Comparison of ENCODE assay signal across 18 cellular contexts in genomic region chr1:235721982-235722381, GRCh38.
DNase-seq lines count a peak whose midpoint lies in the region; ATAC-seq, FAIRE-seq and TF ChIP-seq lines count a peak whose summit lies in the region.
"Had no signal": no experiment of that assay in that cellular context is flagged by ENCODE, and none has a peak within 500 bp of the region (broad histone marks: within the 10 kb centered on the region; RNA-seq: fewer than 3 reads in every experiment).

No MANE protein-coding gene starts in this region.

- H2BK5ac ChIP-seq in H9 (ENCODE audit: insufficient read length, low read length) (no peak overlapping the region), mesendoderm (ENCODE audit: low read length) (no peak overlapping the region)

- no peak overlapping the region for H3K4ac ChIP-seq in H9 (ENCODE audit: low read depth, low read length)
- no peak overlapping the region for H3K4ac ChIP-seq in mesendoderm (ENCODE audit: low read depth, low read length)

- no peak overlapping the region for H3T11ph ChIP-seq in H9 (ENCODE audit: low read length)

- H3K4me1 ChIP-seq in H9 (ENCODE audit: insufficient read depth, low read length): no peaks in the 10 kb centered on the region
- H3K4me1 ChIP-seq in mesendoderm (ENCODE audit: control insufficient read depth, low read depth, low read length): no peaks in the 10 kb centered on the region
- H3K4me1 ChIP-seq: BE2C, Caco-2, HAP-1 had no signal

- no peaks in the 10 kb centered on the region for H3K9me3 Mint-ChIP-seq in H9
- no peaks in the 10 kb centered on the region for H3K9me3 Mint-ChIP-seq in stimulated activated naive B cell treated with anti-CD40 and anti-IgM and Interleukin-4, amounts not matched to agents 10 μg/mL and 1 μg/mL and 100 μg/mL, for 72 hours
- no peaks in the 10 kb centered on the region for H3K9me3 Mint-ChIP-seq in activated naive CD8-positive, alpha-beta T cell treated with anti-CD3 and anti-CD28 coated beads, Interleukin-2, amount 50 U/mL, for 24 hours
- H3K9me3 Mint-ChIP-seq: CD4-positive, CD25-positive, alpha-beta regulatory T cell had no signal

- no peak overlapping the region for H3K27ac Mint-ChIP-seq in H9
- H3K27ac Mint-ChIP-seq in stimulated activated naive B cell treated with anti-CD40 and anti-IgM and Interleukin-4, amounts not matched to agents 10 μg/mL and 1 μg/mL and 100 μg/mL, for 72 hours: no peak overlapping the region
- H3K27ac Mint-ChIP-seq in activated naive CD8-positive, alpha-beta T cell treated with anti-CD3 and anti-CD28 coated beads, Interleukin-2, amount 50 U/mL, for 24 hours: no peak overlapping the region
- H3K27ac Mint-ChIP-seq: CD4-positive, CD25-positive, alpha-beta regulatory T cell had no signal

- TF ChIP-seq CTCF in H9 (conservative IDR thresholded peaks at IDR 0.05): no peak

- H2AK5ac ChIP-seq in H9 (ENCODE audit: insufficient read length, low read length) (no peak overlapping the region), mesendoderm (ENCODE audit: low read length) (no peak overlapping the region)

- no peak for ATAC-seq in stimulated activated naive B cell treated with anti-CD40 and anti-IgM and Interleukin-4, amounts not matched to agents 10 μg/mL and 1 μg/mL and 100 μg/mL, for 72 hours (replicated peaks)
- ATAC-seq in activated naive CD8-positive, alpha-beta T cell treated with anti-CD3 and anti-CD28 coated beads, Interleukin-2, amount 50 U/mL, for 24 hours: no peak

- no peak overlapping the region for H2BK15ac ChIP-seq in H9 (ENCODE audit: low read depth, low read length)
- H2BK15ac ChIP-seq in mesendoderm (replicated peaks; ENCODE audit: low read depth): no peak overlapping the region

- no peak overlapping the region for H3K14ac ChIP-seq in H9 (ENCODE audit: insufficient read depth, low read length)

- H2AFZ ChIP-seq in H9 (ENCODE audit: low read length): peak overlapping the region; percentile 6

- no peak overlapping the region for H2BK20ac ChIP-seq in H9 (ENCODE audit: low read depth, low read length, poor library complexity, severe bottlenecking)

- H3K18ac ChIP-seq in H9 (ENCODE audit: insufficient read length, low read depth, low read length) (no peak overlapping the region), mesendoderm (ENCODE audit: low read length) (no peak overlapping the region)

- H4K8ac ChIP-seq in H9 (replicated peaks; ENCODE audit: insufficient read length, low read depth, low read length): no peak overlapping the region
- H4K8ac ChIP-seq in mesendoderm (ENCODE audit: low read depth, low read length): no peak overlapping the region

- FAIRE-seq in urothelium cell line (lab: Jason Lieb, UNC): peak; percentile 72
- FAIRE-seq: A204.1, H1 had no signal

- H4K5ac ChIP-seq in H9 (ENCODE audit: insufficient read length, low read depth, low read length) (no peak overlapping the region), mesendoderm (ENCODE audit: low read length) (no peak overlapping the region)

- H3K79me2 ChIP-seq in H9 (ENCODE audit: insufficient read depth, low read length) (no peaks in the 10 kb centered on the region), mesendoderm (ENCODE audit: control insufficient read depth, insufficient read depth, low read length) (no peaks in the 10 kb centered on the region)

- H4K91ac ChIP-seq in H9 (ENCODE audit: insufficient read length, low read depth, low read length): no peak overlapping the region

- no CpG with 5 or more reads among the region's 4 CpGs for WGBS in H9 (ENCODE audit: extremely low coverage, insufficient read length, low lambda C conversion rate)
- no CpG with 5 or more reads among the region's 4 CpGs for WGBS in mesendoderm (ENCODE audit: extremely low coverage, insufficient coverage, low lambda C conversion rate)

- H3K27ac ChIP-seq in H9 (ENCODE audit: insufficient read length, low read depth, low read length) (no peak overlapping the region), mesendoderm (ENCODE audit: low read depth, low read length) (peak overlapping the region; percentile 44)

- no peak overlapping the region for H3K23ac ChIP-seq in H9 (ENCODE audit: insufficient read length, low read depth, low read length)
- no peak overlapping the region for H3K23ac ChIP-seq in mesendoderm (ENCODE audit: low read length)

- no peaks in the 10 kb centered on the region for H3K23me2 ChIP-seq in H9 (ENCODE audit: insufficient read length, low read depth, low read length, poor library complexity, severe bottlenecking)

- H3K4me2 ChIP-seq in H9 (ENCODE audit: insufficient read depth, insufficient read length, low read length) (no peak overlapping the region), mesendoderm (ENCODE audit: low read length) (no peak overlapping the region)

- H3K79me1 ChIP-seq in H9 (ENCODE audit: insufficient read depth, low read depth, low read length, poor library complexity, severe bottlenecking): no peaks in the 10 kb centered on the region
- H3K79me1 ChIP-seq in mesendoderm (ENCODE audit: low read length): no peaks in the 10 kb centered on the region

- H3K9me3 ChIP-seq in H9 (ENCODE audit: control insufficient read depth, low read depth, low read length): no peaks in the 10 kb centered on the region
- H3K9me3 ChIP-seq: BE2C, Caco-2, HAP-1 had no signal

- H4K20me1 ChIP-seq in H9 (ENCODE audit: control insufficient read depth, insufficient read depth, insufficient read length): no peaks in the 10 kb centered on the region

- peaks cover 0 to 3% of the 10 kb centered on the region in 2 experiments; a peak in 1 of 4 replicates for H3K4me1 Mint-ChIP-seq in H9
- H3K4me1 Mint-ChIP-seq in stimulated activated naive B cell treated with anti-CD40 and anti-IgM and Interleukin-4, amounts not matched to agents 10 μg/mL and 1 μg/mL and 100 μg/mL, for 72 hours: no peaks in the 10 kb centered on the region
- no peaks in the 10 kb centered on the region for H3K4me1 Mint-ChIP-seq in activated naive CD8-positive, alpha-beta T cell treated with anti-CD3 and anti-CD28 coated beads, Interleukin-2, amount 50 U/mL, for 24 hours

- no peak overlapping the region for H3K4me3 Mint-ChIP-seq in H9
- H3K4me3 Mint-ChIP-seq in stimulated activated naive B cell treated with anti-CD40 and anti-IgM and Interleukin-4, amounts not matched to agents 10 μg/mL and 1 μg/mL and 100 μg/mL, for 72 hours: no peak overlapping the region
- no peak overlapping the region for H3K4me3 Mint-ChIP-seq in activated naive CD8-positive, alpha-beta T cell treated with anti-CD3 and anti-CD28 coated beads, Interleukin-2, amount 50 U/mL, for 24 hours
- H3K4me3 Mint-ChIP-seq: CD4-positive, CD25-positive, alpha-beta regulatory T cell had no signal

- no peaks in the 10 kb centered on the region for H3K27me3 ChIP-seq in H9 (ENCODE audit: insufficient read depth, low read length)
- H3K27me3 ChIP-seq in mesendoderm (ENCODE audit: insufficient read depth, low read length, poor library complexity): no peaks in the 10 kb centered on the region
- H3K27me3 ChIP-seq: BE2C had no signal

- no peaks in the 10 kb centered on the region for H3K27me3 Mint-ChIP-seq in H9 (ENCODE audit: low read depth)
- H3K27me3 Mint-ChIP-seq in stimulated activated naive B cell treated with anti-CD40 and anti-IgM and Interleukin-4, amounts not matched to agents 10 μg/mL and 1 μg/mL and 100 μg/mL, for 72 hours: no peaks in the 10 kb centered on the region
- no peaks in the 10 kb centered on the region for H3K27me3 Mint-ChIP-seq in activated naive CD8-positive, alpha-beta T cell treated with anti-CD3 and anti-CD28 coated beads, Interleukin-2, amount 50 U/mL, for 24 hours
- H3K27me3 Mint-ChIP-seq: CD4-positive, CD25-positive, alpha-beta regulatory T cell had no signal

- no peaks in the 10 kb centered on the region for H3K36me3 Mint-ChIP-seq in H9 (ENCODE audit: insufficient read depth in 1 of 3, low read depth in 3 of 3)
- peaks cover 22 to 29% of the 10 kb centered on the region in 2 donors for H3K36me3 Mint-ChIP-seq in stimulated activated naive B cell treated with anti-CD40 and anti-IgM and Interleukin-4, amounts not matched to agents 10 μg/mL and 1 μg/mL and 100 μg/mL, for 72 hours
- peaks cover 30% of the 10 kb centered on the region for H3K36me3 Mint-ChIP-seq in activated naive CD8-positive, alpha-beta T cell treated with anti-CD3 and anti-CD28 coated beads, Interleukin-2, amount 50 U/mL, for 24 hours (ENCODE audit: low read depth)

- H3K9ac ChIP-seq in H9 (ENCODE audit: extremely low read depth, insufficient read length, low read length): no peak overlapping the region
- H3K9ac ChIP-seq in mesendoderm (ENCODE audit: low read length): no peak overlapping the region

- no peak overlapping the region for H3K56ac ChIP-seq in H9 (ENCODE audit: insufficient read length, low read depth, low read length)
- no peak overlapping the region for H3K56ac ChIP-seq in mesendoderm (ENCODE audit: low read length)

- no peak overlapping the region for H2BK120ac ChIP-seq in H9 (ENCODE audit: low read depth, low read length, poor library complexity, severe bottlenecking)
- no peak overlapping the region for H2BK120ac ChIP-seq in mesendoderm (ENCODE audit: low read depth, low read length)

- no peaks in the 10 kb centered on the region for H3K36me3 ChIP-seq in mesendoderm (ENCODE audit: control insufficient read depth, insufficient read depth, low read length)
- H3K36me3 ChIP-seq: BE2C, HAP-1 had no signal

- no peak overlapping the region for H3K4me3 ChIP-seq in mesendoderm (ENCODE audit: low read length)
- H3K4me3 ChIP-seq: HAP-1 had no signal

- H2BK12ac ChIP-seq in H9 (ENCODE audit: insufficient read length, low read depth, low read length): no peak overlapping the region

- peak; percentile 25 for DNase-seq in ELF-1 (ENCODE audit: low read depth, low spot score)
- no peak for DNase-seq in H9
- peak; percentile 10 for DNase-seq in mesendoderm
- no peak for DNase-seq in urothelium cell line (ENCODE audit: low spot score)
- no peak for DNase-seq in NCI-H146 (lab: John Stamatoyannopoulos, UW)
- no peak for DNase-seq in stimulated activated naive B cell treated with anti-CD40 and anti-IgM and Interleukin-4, amounts not matched to agents 10 μg/mL and 1 μg/mL and 100 μg/mL, for 72 hours
- DNase-seq in activated naive CD8-positive, alpha-beta T cell treated with anti-CD3 and anti-CD28 coated beads, Interleukin-2, amount 50 U/mL, for 24 hours: no peak
- DNase-seq: ACHN; BE2C; C1 segment of cervical spinal cord; Caco-2; CD4-positive, CD25-positive, alpha-beta regulatory T cell; DMS153; DMS79; GF-D8 had no signal

Comparison
In these comparisons a context has a peak if more than half of its experiments do, and no peak if none do; other contexts are left out.
1. DNase-seq: peak in ELF-1 (single experiment) and mesendoderm (single experiment); none in H9 (single experiment), urothelium cell line (single experiment), NCI-H146 (single experiment), stimulated activated naive B cell treated with anti-CD40 and anti-IgM and Interleukin-4, amounts not matched to agents 10 μg/mL and 1 μg/mL and 100 μg/mL, for 72 hours (single experiment) and activated naive CD8-positive, alpha-beta T cell treated with anti-CD3 and anti-CD28 coated beads, Interleukin-2, amount 50 U/mL, for 24 hours (single experiment).